22 cellular contexts compared by ENCODE assay signal in genomic region chr4:69122476-69122875, GRCh38. TPM values are rescaled to one million over a fixed set of nuclear protein-coding genes. Genes with fewer than 3 reads are reported as not detected.
A peak's percentile ranks its signal among the peaks of the same experiment; 100 is the strongest.
DNase-seq lines count a peak whose midpoint lies in the region; ATAC-seq, FAIRE-seq and TF ChIP-seq lines count a peak whose summit lies in the region.
"Had no signal": no experiment of that assay in that cellular context is flagged by ENCODE, and none has a peak within 500 bp of the region (broad histone marks: within the 10 kb centered on the region; RNA-seq: fewer than 3 reads in every experiment).

No MANE protein-coding gene starts in this region.

- POLR2A ChIA-PET in GM12878 (lab: Charles Lee) = interaction anchor here (0.8 to 1.0 kb wide), 2 partner anchors 29 to 33 kb away, joined by 3 to 4 read pairs; no protein-coding TSS in a partner anchor

- TF ChIP-seq CTCF in GM12878 (IDR thresholded peaks at IDR 0.05 in 2 of 3, conservative IDR thresholded peaks at IDR 0.05 in 1 of 3; ENCODE audit: control insufficient read depth in 2 of 3, extremely low read depth in 1 of 3, insufficient read depth in 1 of 3, low read depth in 3 of 3, low read length in 3 of 3) = no peak

- H3K36me3 ChIP-seq in GM12878 (ENCODE audit: control insufficient read depth in 2 of 2, insufficient read depth in 2 of 2, low read length in 1 of 2) = no peaks in the 10 kb centered on the region
- H3K36me3 ChIP-seq: BE2C had no signal

- peak; percentile 55 for ATAC-seq in GM18519 (IDR thresholded peaks at IDR 0.05; ENCODE audit: low FRiP score, unreplicated experiment)
- peak; percentile 49 for ATAC-seq in HG02852 (IDR thresholded peaks at IDR 0.05; ENCODE audit: unreplicated experiment)
- peak; percentile 79 for ATAC-seq in GM12878
- ATAC-seq in GM19452 (IDR thresholded peaks at IDR 0.05; ENCODE audit: unreplicated experiment) = no peak
- no peak for ATAC-seq in HG02623 (IDR thresholded peaks at IDR 0.05; ENCODE audit: unreplicated experiment)
- ATAC-seq: HepG2 had no signal

- no peak overlapping the region for H3K4me3 ChIP-seq in GM12878

- no peak; a peak in 1 of 4 replicates for TF ChIP-seq EP300 in GM12878 (IDR thresholded peaks at IDR 0.05; ENCODE audit: borderline replicate concordance in 1 of 2, control insufficient read depth in 1 of 2, low read depth in 2 of 2, low read length in 2 of 2)

- TF ChIP-seq POLR2A in GM12878 (IDR thresholded peaks at IDR 0.05; ENCODE audit: low read depth, low read length) = no peak

- H3K9me3 ChIP-seq in GM12878 (replicated peaks; ENCODE audit: control insufficient read depth, insufficient read depth, low read length) = no peaks in the 10 kb centered on the region
- H3K9me3 ChIP-seq: BE2C, Caco-2 had no signal

- no peak overlapping the region for H2AFZ ChIP-seq in GM12878 (ENCODE audit: control insufficient read depth, low read depth, low read length)

- no peak overlapping the region for H3K4me2 ChIP-seq in GM12878 (ENCODE audit: control insufficient read depth, insufficient read depth)

- in situ Hi-C loops in GM12878 (cut with MboI) = no loop called here

- DNase-seq in GM12878 (ENCODE audit: low read depth, low spot score) = no peak
- DNase-seq in NCI-H345 treated with DMSO at 0.1 percent for 48 hours (lab: John Stamatoyannopoulos, UW; ENCODE audit: unreplicated experiment) = no peak
- no peak for DNase-seq in hippocampal formation (lab: John Stamatoyannopoulos, UW)
- DNase-seq: ACHN; BE2C; Caco-2; CD4-positive, alpha-beta T cell; GOT3; H9; Karpas-422; KBM-7 had no signal

- H3K4me1 ChIP-seq in GM12878 (ENCODE audit: control insufficient read depth, insufficient read depth, low read length) = no peaks in the 10 kb centered on the region
- H3K4me1 ChIP-seq: BE2C, Caco-2 had no signal

- no peak for TF ChIP-seq RAD21 in GM12878 (IDR thresholded peaks at IDR 0.05; ENCODE audit: insufficient read depth, low read depth, low read length)

- H4K20me1 ChIP-seq in GM12878 (ENCODE audit: control insufficient read depth, insufficient read depth) = no peaks in the 10 kb centered on the region

- CTCF ChIA-PET in GM12878 (lab: Yijun Ruan, JAX) = interaction anchor here (1.5 to 2.1 kb wide), 2 partner anchors 10 to 62 kb away, joined by 3 to 11 read pairs; no protein-coding TSS in a partner anchor

- H3K27me3 ChIP-seq in GM12878 (replicated peaks in 1 of 2; ENCODE audit: control insufficient read depth in 2 of 2, insufficient read depth in 2 of 2, low read length in 1 of 2) = no peaks in the 10 kb centered on the region
- H3K27me3 ChIP-seq: BE2C had no signal

- no peaks in the 10 kb centered on the region for H3K79me2 ChIP-seq in GM12878 (ENCODE audit: control insufficient read depth, insufficient read depth, low read length)

- SMC1A ChIA-PET in GM12878 (lab: Charles Lee; ENCODE audit: uncharacterized antibody, unreplicated experiment) = interaction anchor here (0.6 to 2.3 kb wide), 11 partner anchors 9 to 267 kb away, joined by 3 to 7 read pairs (median 3); no protein-coding TSS in a partner anchor

- H3K27ac ChIP-seq in GM12878 (ENCODE audit: control insufficient read depth, insufficient read depth) = no peak overlapping the region
- H3K27ac ChIP-seq: C4-2B had no signal

- intact Hi-C loops in GM12878 (cut with micrococcal nuclease; ENCODE audit: unreplicated experiment) = loop anchor here (5.0 kb wide), 1 partner anchor 65 kb away; no protein-coding TSS in a partner anchor

- no peak for FAIRE-seq in GM12878 (lab: Jason Lieb, UNC)
- FAIRE-seq: A204.1, D721Med, G401.6, GM18507, HepG2 had no signal

- RAD21 ChIA-PET in GM12878 (lab: Charles Lee; ENCODE audit: unreplicated experiment) = interaction anchor here (0.5 to 2.0 kb wide), 6 partner anchors 31 to 217 kb away, joined by 3 to 5 read pairs (median 3); no protein-coding TSS in a partner anchor

- 3% methylated on average over 3 of the region's 3 CpGs for WGBS in GM12878 (ENCODE audit: insufficient coverage, insufficient replicate concordance, low lambda C conversion rate, missing lambda C conversion rate)

- H3K9ac ChIP-seq in GM12878 (ENCODE audit: control insufficient read depth, insufficient read depth, low read length) = no peak overlapping the region

- BruUV-seq in GM12878 (replicated peaks; lab: Mats Ljungman, UMichigan) = no TSS peak

TF ChIP-seq in GM12878, 131 proteins besides CTCF, POLR2A, EP300 and RAD21 (continues in another document):
- no peak for TF ChIP-seq RELA (IDR thresholded peaks at IDR 0.05; ENCODE audit: borderline replicate concordance, partially characterized antibody)
- no peak for TF ChIP-seq BACH1 (IDR thresholded peaks at IDR 0.05; ENCODE audit: borderline replicate concordance)
- no peak for TF ChIP-seq CEBPZ (IDR thresholded peaks at IDR 0.05; ENCODE audit: low read depth, low read length)
- no peak for TF ChIP-seq RAD51 (IDR thresholded peaks at IDR 0.05)
- no peak for TF ChIP-seq ELK1 (IDR thresholded peaks at IDR 0.05; ENCODE audit: low read depth, low read length)
- no peak for TF ChIP-seq KLF5 (IDR thresholded peaks at IDR 0.05; ENCODE audit: partially characterized antibody)
- no peak for TF ChIP-seq CHD2 (IDR thresholded peaks at IDR 0.05; ENCODE audit: borderline replicate concordance, low read depth, low read length)
- TF ChIP-seq, protein P1, sequence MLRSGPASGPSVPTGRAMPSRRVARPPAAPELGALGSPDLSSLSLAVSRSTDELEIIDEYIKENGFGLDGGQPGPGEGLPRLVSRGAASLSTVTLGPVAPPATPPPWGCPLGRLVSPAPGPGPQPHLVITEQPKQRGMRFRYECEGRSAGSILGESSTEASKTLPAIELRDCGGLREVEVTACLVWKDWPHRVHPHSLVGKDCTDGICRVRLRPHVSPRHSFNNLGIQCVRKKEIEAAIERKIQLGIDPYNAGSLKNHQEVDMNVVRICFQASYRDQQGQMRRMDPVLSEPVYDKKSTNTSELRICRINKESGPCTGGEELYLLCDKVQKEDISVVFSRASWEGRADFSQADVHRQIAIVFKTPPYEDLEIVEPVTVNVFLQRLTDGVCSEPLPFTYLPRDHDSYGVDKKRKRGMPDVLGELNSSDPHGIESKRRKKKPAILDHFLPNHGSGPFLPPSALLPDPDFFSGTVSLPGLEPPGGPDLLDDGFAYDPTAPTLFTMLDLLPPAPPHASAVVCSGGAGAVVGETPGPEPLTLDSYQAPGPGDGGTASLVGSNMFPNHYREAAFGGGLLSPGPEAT (IDR thresholded peaks at IDR 0.05; ENCODE audit: low read depth) = no peak
- TF ChIP-seq EZH2 (IDR thresholded peaks at IDR 0.05; ENCODE audit: borderline replicate concordance, control insufficient read depth, low read depth, low read length) = no peak
- TF ChIP-seq SUPT20H (IDR thresholded peaks at IDR 0.05; ENCODE audit: borderline replicate concordance, control insufficient read depth, low read depth, low read length) = no peak
- TF ChIP-seq SREBF1 (IDR thresholded peaks at IDR 0.05; ENCODE audit: low read length) = no peak

RNA-seq across cellular contexts. Expression of gene UGT2B7, which starts 26.2 kb away (rescaled TPM):
- total RNA-seq in GM12878 (2013; cell fraction: nucleolus; rRNA removed) = 3.9 and 4.6 TPM in 2 replicates
- total RNA-seq in GM12878 (2014; rRNA removed) = 0.27 and 0.79 TPM in 2 replicates
- 0.46 and 1.5 TPM in 2 replicates for total RNA-seq in GM12878 (2014; rRNA removed; fragmentation: Illumina TruSeq; extraction: Trizol)
- 0.77 and 1.0 TPM in 2 replicates for total RNA-seq in GM12878 (2021)
- 0.13 TPM for polyA plus RNA-seq in GM12878 (2011; ENCODE audit: low read depth)
- polyA plus RNA-seq in GM12878 (2011; rRNA removed) = 2.9 and 3.6 TPM in 2 replicates
- 1.1 and 1.6 TPM in 2 replicates for polyA plus RNA-seq in GM12878 (2011; cell fraction: cytosol; rRNA removed)
- polyA plus RNA-seq in GM12878 (2011; cell fraction: nucleus; rRNA removed) = 2.6 and 2.9 TPM in 2 replicates
- 0.13 TPM in 1 of 2 replicates, not detected in the other for polyA plus RNA-seq in GM12878 (2012)
- 0.73 TPM in 2 replicates for polyA plus RNA-seq in GM12878 (2014; fragmentation: Illumina TruSeq; extraction: Trizol)
- 1 to 10 TPM; 1.5 to 2.1 TPM for polyA plus RNA-seq in GM12878 (2014; fragmentation: Nextera tagmentation; extraction: Ambion mirVana)
- polyA plus RNA-seq in GM12878 (2014; rRNA removed) = 0.39 and 0.77 TPM in 2 replicates
- 1 to 10 TPM; 1.0 to 1.3 TPM for polyA plus RNA-seq in GM12878 (2016; fragmentation: Nextera tagmentation; extraction: Ambion mirVana)
- polyA minus RNA-seq in GM12878 (2011; rRNA and poly(A)+ RNA removed) = 2.0 and 2.2 TPM in 2 replicates
- polyA minus RNA-seq in GM12878 (2011; cell fraction: cytosol; rRNA and poly(A)+ RNA removed) = 0.94 TPM in 1 of 2 replicates, not detected in the other
- polyA minus RNA-seq in GM12878 (2011; cell fraction: nucleus; rRNA and poly(A)+ RNA removed) = 3.3 and 3.4 TPM in 2 replicates
- total RNA-seq: CD4-positive, alpha-beta T cell; H9 had no signal
- polyA plus RNA-seq: IgD-negative memory B cell had no signal

Comparison
In these comparisons a context has a peak if more than half of its experiments do, and no peak if none do; other contexts are left out.
1. ATAC-seq: peak in GM18519 (single experiment), HG02852 (single experiment) and GM12878 (single experiment); none in GM19452 (single experiment) and HG02623 (single experiment).